Comparison of ENCODE assay signal across 8 cellular contexts in genomic region chr12:82688619-82689018, GRCh38. TPM values are rescaled to one million over a fixed set of nuclear protein-coding genes. Genes with fewer than 3 reads are reported as not detected.
DNase-seq lines count a peak whose midpoint lies in the region; ATAC-seq and TF ChIP-seq lines count a peak whose summit lies in the region.

No MANE protein-coding gene starts in this region.

- no peak overlapping the region for H3K27ac ChIP-seq in H9 (ENCODE audit: insufficient read length, low read depth, low read length)

- TF ChIP-seq CTCF in AG09309 (IDR thresholded peaks at IDR 0.05; ENCODE audit: control insufficient read depth, insufficient read depth, low read depth, low read length, missing control alignments) (no peak), H9 (conservative IDR thresholded peaks at IDR 0.05) (no peak)

- no peak overlapping the region for H2AK5ac ChIP-seq in H9 (ENCODE audit: insufficient read length, low read length)

- H2BK20ac ChIP-seq in H9 (ENCODE audit: low read depth, low read length, poor library complexity, severe bottlenecking): no peak overlapping the region

- no CpG with 5 or more reads among the region's 7 CpGs for WGBS in H9 (ENCODE audit: extremely low coverage, insufficient read length, low lambda C conversion rate)

- H4K5ac ChIP-seq in H9 (ENCODE audit: insufficient read length, low read depth, low read length): no peak overlapping the region

- no peak overlapping the region for H2BK15ac ChIP-seq in H9 (ENCODE audit: low read depth, low read length)

- DNase-seq in AG09309 (ENCODE audit: low read depth) (no peak), H9 (no peak), midbrain (lab: John Stamatoyannopoulos, UW) (peak; percentile 36), NCI-H446 (lab: John Stamatoyannopoulos, UW) (no peak), SW 1271 (lab: John Stamatoyannopoulos, UW) (no peak)
- no peak for DNase-seq in activated naive CD8-positive, alpha-beta T cell treated with anti-CD3 and anti-CD28 coated beads for 36 hours
- DNase-seq in activated CD8-positive, alpha-beta memory T cell treated with anti-CD3 and anti-CD28 coated beads for 24 hours: no peak

- no peak overlapping the region for H3T11ph ChIP-seq in H9 (ENCODE audit: low read length)

- no peak overlapping the region for H3K4ac ChIP-seq in H9 (ENCODE audit: low read depth, low read length)

- no peaks in the 10 kb centered on the region for H3K9me3 ChIP-seq in H9 (ENCODE audit: control insufficient read depth, low read depth, low read length)

- peak overlapping the region; percentile 95 for H3K4me2 ChIP-seq in H9 (ENCODE audit: insufficient read depth, insufficient read length, low read length)

- H3K36me3 Mint-ChIP-seq in H9 (ENCODE audit: insufficient read depth in 1 of 3, low read depth in 3 of 3): peaks cover 0 to 10% (median 4%) of the 10 kb centered on the region in 3 experiments; a peak in 3 of 7 replicates
- H3K36me3 Mint-ChIP-seq in activated naive CD8-positive, alpha-beta T cell treated with anti-CD3 and anti-CD28 coated beads for 36 hours: peaks cover 4% of the 10 kb centered on the region

- H3K14ac ChIP-seq in H9 (ENCODE audit: insufficient read depth, low read length): no peak overlapping the region

- H3K4me3 ChIP-seq in AG09309 (ENCODE audit: control insufficient read depth, low read depth, low read length): peak overlapping the region; percentile 97

- no peak overlapping the region for H2BK5ac ChIP-seq in H9 (ENCODE audit: insufficient read length, low read length)

- H3K79me1 ChIP-seq in H9 (ENCODE audit: insufficient read depth, low read depth, low read length, poor library complexity, severe bottlenecking): no peaks in the 10 kb centered on the region

- H2BK120ac ChIP-seq in H9 (ENCODE audit: low read depth, low read length, poor library complexity, severe bottlenecking): no peak overlapping the region

- no peak overlapping the region for H3K27ac Mint-ChIP-seq in H9
- H3K27ac Mint-ChIP-seq in activated naive CD8-positive, alpha-beta T cell treated with anti-CD3 and anti-CD28 coated beads for 36 hours: no peak overlapping the region

- H3K4me3 Mint-ChIP-seq in H9: peak overlapping the region; percentile 87 to 90
- peak overlapping the region; percentile 86 for H3K4me3 Mint-ChIP-seq in activated naive CD8-positive, alpha-beta T cell treated with anti-CD3 and anti-CD28 coated beads for 36 hours

- no peak overlapping the region for H3K9ac ChIP-seq in H9 (ENCODE audit: extremely low read depth, insufficient read length, low read length)

- peaks cover 12 to 14% of the 10 kb centered on the region in 2 experiments for H3K4me1 Mint-ChIP-seq in H9
- peaks cover 10% of the 10 kb centered on the region for H3K4me1 Mint-ChIP-seq in activated naive CD8-positive, alpha-beta T cell treated with anti-CD3 and anti-CD28 coated beads for 36 hours

- no peak for ATAC-seq in HG03280 (IDR thresholded peaks at IDR 0.05; ENCODE audit: unreplicated experiment)

- no peak overlapping the region for H3K23ac ChIP-seq in H9 (ENCODE audit: insufficient read length, low read depth, low read length)

- no peaks in the 10 kb centered on the region for H3K27me3 ChIP-seq in H9 (ENCODE audit: insufficient read depth, low read length)

- H3K9me3 Mint-ChIP-seq in H9: no peaks in the 10 kb centered on the region
- H3K9me3 Mint-ChIP-seq in activated naive CD8-positive, alpha-beta T cell treated with anti-CD3 and anti-CD28 coated beads for 36 hours: no peaks in the 10 kb centered on the region

- H4K20me1 ChIP-seq in H9 (ENCODE audit: control insufficient read depth, insufficient read depth, insufficient read length): no peaks in the 10 kb centered on the region

- H2BK12ac ChIP-seq in H9 (ENCODE audit: insufficient read length, low read depth, low read length): no peak overlapping the region

- H3K79me2 ChIP-seq in H9 (ENCODE audit: insufficient read depth, low read length): no peaks in the 10 kb centered on the region

- H3K4me1 ChIP-seq in H9 (ENCODE audit: insufficient read depth, low read length): no peaks in the 10 kb centered on the region

- H4K91ac ChIP-seq in H9 (ENCODE audit: insufficient read length, low read depth, low read length): no peak overlapping the region

- peaks cover 15% of the 10 kb centered on the region for H3K27me3 Mint-ChIP-seq in H9 (ENCODE audit: low read depth)
- no peaks in the 10 kb centered on the region for H3K27me3 Mint-ChIP-seq in activated naive CD8-positive, alpha-beta T cell treated with anti-CD3 and anti-CD28 coated beads for 36 hours

- H2AFZ ChIP-seq in H9 (ENCODE audit: low read length): no peak overlapping the region

- H3K18ac ChIP-seq in H9 (ENCODE audit: insufficient read length, low read depth, low read length): no peak overlapping the region

- H4K8ac ChIP-seq in H9 (replicated peaks; ENCODE audit: insufficient read length, low read depth, low read length): no peak overlapping the region

- no peak overlapping the region for H3K56ac ChIP-seq in H9 (ENCODE audit: insufficient read length, low read depth, low read length)

- H3K23me2 ChIP-seq in H9 (ENCODE audit: insufficient read length, low read depth, low read length, poor library complexity, severe bottlenecking): peaks cover 16% of the 10 kb centered on the region

RNA-seq across cellular contexts. Expression of gene TMTC2, which starts 1.9 kb away (rescaled TPM):
- 2.8 and 3.1 TPM in 2 replicates for total RNA-seq in H9 (2021)
- total RNA-seq in activated naive CD8-positive, alpha-beta T cell treated with anti-CD3 and anti-CD28 coated beads for 36 hours: 1 to 10 TPM; 1.4 to 1.7 TPM
